In the genomic region with DNA sequence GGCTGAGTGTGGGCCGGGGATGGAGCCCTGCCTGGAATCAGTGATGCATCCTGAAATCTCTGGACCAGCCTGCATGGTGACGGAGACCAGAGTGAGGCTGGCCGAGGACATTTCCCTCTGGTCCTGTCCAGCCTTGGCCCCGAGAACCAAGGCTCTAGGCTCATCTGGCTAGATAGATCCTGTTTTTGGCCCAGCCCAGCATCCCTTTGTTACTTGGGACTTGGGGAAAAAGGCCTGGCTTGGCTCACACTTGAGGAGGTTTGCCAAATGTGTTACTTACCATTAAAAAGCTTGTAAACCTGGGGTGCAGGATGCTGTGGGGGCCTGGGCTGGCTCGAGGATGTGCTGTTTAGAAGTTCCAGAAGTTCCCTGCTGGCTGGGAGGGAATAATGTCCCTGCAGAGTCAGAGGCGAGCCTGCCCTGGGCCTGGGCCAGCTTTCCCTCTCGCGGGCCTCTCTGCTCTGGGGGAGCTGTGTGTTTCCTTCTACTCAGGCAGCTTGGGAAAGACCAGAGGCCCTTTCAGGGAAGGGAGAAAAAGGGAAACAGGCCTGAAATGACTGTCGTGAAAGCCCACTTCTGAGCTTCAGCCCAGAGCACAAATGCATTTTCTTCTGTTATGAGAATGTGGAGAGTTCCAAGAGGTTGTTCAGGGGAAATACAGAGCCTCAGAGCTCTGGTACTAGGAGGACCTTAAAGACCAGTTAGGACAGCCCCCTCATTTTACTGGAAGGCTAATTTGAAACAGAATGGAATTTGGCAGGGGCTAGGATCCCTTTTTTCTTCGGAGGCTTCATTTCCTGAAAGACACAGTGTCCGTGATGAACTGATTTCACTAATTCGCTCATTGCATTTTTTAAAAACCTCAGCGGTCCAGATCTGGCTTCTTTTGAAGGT, we compare ENCODE assay signal across 1 cellular context.
TF ChIP-seq lines count a peak whose summit lies in the region.

No MANE protein-coding gene starts in this region.

TF ChIP-seq in HepG2, 621 proteins besides CTCF, POLR2A, EP300 and RAD21 (continued from another document and continues in another):
- TF ChIP-seq, protein P1, sequence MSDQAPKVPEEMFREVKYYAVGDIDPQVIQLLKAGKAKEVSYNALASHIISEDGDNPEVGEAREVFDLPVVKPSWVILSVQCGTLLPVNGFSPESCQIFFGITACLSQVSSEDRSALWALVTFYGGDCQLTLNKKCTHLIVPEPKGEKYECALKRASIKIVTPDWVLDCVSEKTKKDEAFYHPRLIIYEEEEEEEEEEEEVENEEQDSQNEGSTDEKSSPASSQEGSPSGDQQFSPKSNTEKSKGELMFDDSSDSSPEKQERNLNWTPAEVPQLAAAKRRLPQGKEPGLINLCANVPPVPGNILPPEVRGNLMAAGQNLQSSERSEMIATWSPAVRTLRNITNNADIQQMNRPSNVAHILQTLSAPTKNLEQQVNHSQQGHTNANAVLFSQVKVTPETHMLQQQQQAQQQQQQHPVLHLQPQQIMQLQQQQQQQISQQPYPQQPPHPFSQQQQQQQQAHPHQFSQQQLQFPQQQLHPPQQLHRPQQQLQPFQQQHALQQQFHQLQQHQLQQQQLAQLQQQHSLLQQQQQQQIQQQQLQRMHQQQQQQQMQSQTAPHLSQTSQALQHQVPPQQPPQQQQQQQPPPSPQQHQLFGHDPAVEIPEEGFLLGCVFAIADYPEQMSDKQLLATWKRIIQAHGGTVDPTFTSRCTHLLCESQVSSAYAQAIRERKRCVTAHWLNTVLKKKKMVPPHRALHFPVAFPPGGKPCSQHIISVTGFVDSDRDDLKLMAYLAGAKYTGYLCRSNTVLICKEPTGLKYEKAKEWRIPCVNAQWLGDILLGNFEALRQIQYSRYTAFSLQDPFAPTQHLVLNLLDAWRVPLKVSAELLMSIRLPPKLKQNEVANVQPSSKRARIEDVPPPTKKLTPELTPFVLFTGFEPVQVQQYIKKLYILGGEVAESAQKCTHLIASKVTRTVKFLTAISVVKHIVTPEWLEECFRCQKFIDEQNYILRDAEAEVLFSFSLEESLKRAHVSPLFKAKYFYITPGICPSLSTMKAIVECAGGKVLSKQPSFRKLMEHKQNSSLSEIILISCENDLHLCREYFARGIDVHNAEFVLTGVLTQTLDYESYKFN (CRISPR knock-in tag; conservative IDR thresholded peaks at IDR 0.05), result peak; percentile 50
- TF ChIP-seq SMC3 (IDR thresholded peaks at IDR 0.05; ENCODE audit: low read length) (no peak; the same call in 1 of the 2 replicates), NFIB (CRISPR knock-in tag; IDR thresholded peaks at IDR 0.05; ENCODE audit: borderline replicate concordance) (no peak), ELF3 (CRISPR knock-in tag; IDR thresholded peaks at IDR 0.05) (peak; percentile 47; the same call in 1 of the 2 replicates), KMT2A (CRISPR knock-in tag; IDR thresholded peaks at IDR 0.05) (no peak), SUZ12 (IDR thresholded peaks at IDR 0.05; ENCODE audit: low read depth, low read length) (no peak), ZNF501 (CRISPR knock-in tag; IDR thresholded peaks at IDR 0.05) (0 out of 2 replicates have a peak, but pooled peaks have one; percentile 49), ZC3H4 (CRISPR knock-in tag; IDR thresholded peaks at IDR 0.05; ENCODE audit: borderline replicate concordance) (no peak), ZNF354B (CRISPR knock-in tag; IDR thresholded peaks at IDR 0.05) (no peak), ZSCAN20 (CRISPR knock-in tag; IDR thresholded peaks at IDR 0.05; ENCODE audit: borderline replicate concordance) (no peak), ZNF724P (CRISPR knock-in tag; IDR thresholded peaks at IDR 0.05; ENCODE audit: borderline replicate concordance) (no peak), ZNF124 (CRISPR knock-in tag; IDR thresholded peaks at IDR 0.05) (no peak), ZSCAN12 (CRISPR knock-in tag; IDR thresholded peaks at IDR 0.05) (no peak), ZNF234 (CRISPR knock-in tag; conservative IDR thresholded peaks at IDR 0.05) (no peak), REL (CRISPR knock-in tag; conservative IDR thresholded peaks at IDR 0.05) (no peak), GABPB1 (CRISPR knock-in tag; IDR thresholded peaks at IDR 0.05) (0 out of 2 replicates have a peak, but pooled peaks have one; percentile 17), ATF7 (IDR thresholded peaks at IDR 0.05) (no peak), ATF7 (CRISPR knock-in tag; IDR thresholded peaks at IDR 0.05) (no peak), NFYC (CRISPR knock-in tag; IDR thresholded peaks at IDR 0.05) (no peak), ZBTB38 (CRISPR knock-in tag; IDR thresholded peaks at IDR 0.05) (no peak), KDM6A (CRISPR knock-in tag; IDR thresholded peaks at IDR 0.05; ENCODE audit: low read depth) (peak; percentile 59; the same call in 1 of the 2 replicates), ZFX (CRISPR knock-in tag; IDR thresholded peaks at IDR 0.05; ENCODE audit: low read depth) (peak; percentile 43; the same call in 1 of the 2 replicates), MIER2 (CRISPR knock-in tag; IDR thresholded peaks at IDR 0.05) (no peak), MIXL1 (CRISPR knock-in tag; IDR thresholded peaks at IDR 0.05) (no peak), KDM2A (CRISPR knock-in tag; IDR thresholded peaks at IDR 0.05; ENCODE audit: borderline replicate concordance, low read depth) (no peak), HHEX (CRISPR knock-in tag; IDR thresholded peaks at IDR 0.05) (no peak)
- TF ChIP-seq, protein P2, sequence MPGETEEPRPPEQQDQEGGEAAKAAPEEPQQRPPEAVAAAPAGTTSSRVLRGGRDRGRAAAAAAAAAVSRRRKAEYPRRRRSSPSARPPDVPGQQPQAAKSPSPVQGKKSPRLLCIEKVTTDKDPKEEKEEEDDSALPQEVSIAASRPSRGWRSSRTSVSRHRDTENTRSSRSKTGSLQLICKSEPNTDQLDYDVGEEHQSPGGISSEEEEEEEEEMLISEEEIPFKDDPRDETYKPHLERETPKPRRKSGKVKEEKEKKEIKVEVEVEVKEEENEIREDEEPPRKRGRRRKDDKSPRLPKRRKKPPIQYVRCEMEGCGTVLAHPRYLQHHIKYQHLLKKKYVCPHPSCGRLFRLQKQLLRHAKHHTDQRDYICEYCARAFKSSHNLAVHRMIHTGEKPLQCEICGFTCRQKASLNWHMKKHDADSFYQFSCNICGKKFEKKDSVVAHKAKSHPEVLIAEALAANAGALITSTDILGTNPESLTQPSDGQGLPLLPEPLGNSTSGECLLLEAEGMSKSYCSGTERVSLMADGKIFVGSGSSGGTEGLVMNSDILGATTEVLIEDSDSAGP (CRISPR knock-in tag; IDR thresholded peaks at IDR 0.05; ENCODE audit: borderline replicate concordance), result peak; percentile 28; the same call in 1 of the 2 replicates
- TF ChIP-seq, protein P3, sequence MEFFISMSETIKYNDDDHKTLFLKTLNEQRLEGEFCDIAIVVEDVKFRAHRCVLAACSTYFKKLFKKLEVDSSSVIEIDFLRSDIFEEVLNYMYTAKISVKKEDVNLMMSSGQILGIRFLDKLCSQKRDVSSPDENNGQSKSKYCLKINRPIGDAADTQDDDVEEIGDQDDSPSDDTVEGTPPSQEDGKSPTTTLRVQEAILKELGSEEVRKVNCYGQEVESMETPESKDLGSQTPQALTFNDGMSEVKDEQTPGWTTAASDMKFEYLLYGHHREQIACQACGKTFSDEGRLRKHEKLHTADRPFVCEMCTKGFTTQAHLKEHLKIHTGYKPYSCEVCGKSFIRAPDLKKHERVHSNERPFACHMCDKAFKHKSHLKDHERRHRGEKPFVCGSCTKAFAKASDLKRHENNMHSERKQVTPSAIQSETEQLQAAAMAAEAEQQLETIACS (CRISPR knock-in tag; IDR thresholded peaks at IDR 0.05), result no peak
- TF ChIP-seq, protein P4, sequence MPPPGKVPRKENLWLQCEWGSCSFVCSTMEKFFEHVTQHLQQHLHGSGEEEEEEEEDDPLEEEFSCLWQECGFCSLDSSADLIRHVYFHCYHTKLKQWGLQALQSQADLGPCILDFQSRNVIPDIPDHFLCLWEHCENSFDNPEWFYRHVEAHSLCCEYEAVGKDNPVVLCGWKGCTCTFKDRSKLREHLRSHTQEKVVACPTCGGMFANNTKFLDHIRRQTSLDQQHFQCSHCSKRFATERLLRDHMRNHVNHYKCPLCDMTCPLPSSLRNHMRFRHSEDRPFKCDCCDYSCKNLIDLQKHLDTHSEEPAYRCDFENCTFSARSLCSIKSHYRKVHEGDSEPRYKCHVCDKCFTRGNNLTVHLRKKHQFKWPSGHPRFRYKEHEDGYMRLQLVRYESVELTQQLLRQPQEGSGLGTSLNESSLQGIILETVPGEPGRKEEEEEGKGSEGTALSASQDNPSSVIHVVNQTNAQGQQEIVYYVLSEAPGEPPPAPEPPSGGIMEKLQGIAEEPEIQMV (CRISPR knock-in tag; IDR thresholded peaks at IDR 0.05; ENCODE audit: low read depth), result no peak
- TF ChIP-seq, protein P5, sequence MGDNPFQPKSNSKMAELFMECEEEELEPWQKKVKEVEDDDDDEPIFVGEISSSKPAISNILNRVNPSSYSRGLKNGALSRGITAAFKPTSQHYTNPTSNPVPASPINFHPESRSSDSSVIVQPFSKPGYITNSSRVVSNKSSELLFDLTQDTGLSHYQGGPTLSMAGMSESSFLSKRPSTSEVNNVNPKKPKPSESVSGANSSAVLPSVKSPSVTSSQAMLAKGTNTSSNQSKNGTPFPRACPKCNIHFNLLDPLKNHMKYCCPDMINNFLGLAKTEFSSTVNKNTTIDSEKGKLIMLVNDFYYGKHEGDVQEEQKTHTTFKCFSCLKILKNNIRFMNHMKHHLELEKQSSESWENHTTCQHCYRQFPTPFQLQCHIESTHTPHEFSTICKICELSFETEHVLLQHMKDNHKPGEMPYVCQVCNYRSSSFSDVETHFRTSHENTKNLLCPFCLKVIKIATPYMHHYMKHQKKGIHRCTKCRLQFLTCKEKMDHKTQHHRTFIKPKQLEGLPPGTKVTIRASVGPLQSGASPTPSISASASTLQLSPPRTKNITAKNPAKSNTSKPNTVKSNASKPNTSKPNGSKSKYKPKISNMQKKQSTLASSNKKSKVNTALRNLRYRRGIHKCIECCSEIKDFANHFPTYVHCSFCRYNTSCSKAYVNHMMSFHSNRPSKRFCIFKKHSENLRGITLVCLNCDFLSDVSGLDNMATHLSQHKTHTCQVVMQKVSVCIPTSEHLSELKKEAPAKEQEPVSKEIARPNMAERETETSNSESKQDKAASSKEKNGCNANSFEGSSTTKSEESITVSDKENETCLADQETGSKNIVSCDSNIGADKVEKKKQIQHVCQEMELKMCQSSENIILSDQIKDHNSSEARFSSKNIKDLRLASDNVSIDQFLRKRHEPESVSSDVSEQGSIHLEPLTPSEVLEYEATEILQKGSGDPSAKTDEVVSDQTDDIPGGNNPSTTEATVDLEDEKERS (CRISPR knock-in tag; IDR thresholded peaks at IDR 0.05), result no peak
- TF ChIP-seq, protein P6, sequence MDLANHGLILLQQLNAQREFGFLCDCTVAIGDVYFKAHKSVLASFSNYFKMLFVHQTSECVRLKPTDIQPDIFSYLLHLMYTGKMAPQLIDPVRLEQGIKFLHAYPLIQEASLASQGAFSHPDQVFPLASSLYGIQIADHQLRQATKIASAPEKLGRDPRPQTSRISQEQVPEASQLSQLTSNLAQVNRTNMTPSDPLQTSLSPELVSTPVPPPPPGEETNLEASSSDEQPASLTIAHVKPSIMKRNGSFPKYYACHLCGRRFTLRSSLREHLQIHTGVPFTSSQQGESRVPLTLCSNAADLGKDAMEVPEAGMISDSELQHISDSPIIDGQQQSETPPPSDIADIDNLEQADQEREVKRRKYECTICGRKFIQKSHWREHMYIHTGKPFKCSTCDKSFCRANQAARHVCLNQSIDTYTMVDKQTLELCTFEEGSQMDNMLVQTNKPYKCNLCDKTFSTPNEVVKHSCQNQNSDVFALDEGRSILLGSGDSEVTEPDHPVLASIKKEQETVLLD (CRISPR knock-in tag; IDR thresholded peaks at IDR 0.05; ENCODE audit: low read depth), result no peak
- TF ChIP-seq, protein P7, sequence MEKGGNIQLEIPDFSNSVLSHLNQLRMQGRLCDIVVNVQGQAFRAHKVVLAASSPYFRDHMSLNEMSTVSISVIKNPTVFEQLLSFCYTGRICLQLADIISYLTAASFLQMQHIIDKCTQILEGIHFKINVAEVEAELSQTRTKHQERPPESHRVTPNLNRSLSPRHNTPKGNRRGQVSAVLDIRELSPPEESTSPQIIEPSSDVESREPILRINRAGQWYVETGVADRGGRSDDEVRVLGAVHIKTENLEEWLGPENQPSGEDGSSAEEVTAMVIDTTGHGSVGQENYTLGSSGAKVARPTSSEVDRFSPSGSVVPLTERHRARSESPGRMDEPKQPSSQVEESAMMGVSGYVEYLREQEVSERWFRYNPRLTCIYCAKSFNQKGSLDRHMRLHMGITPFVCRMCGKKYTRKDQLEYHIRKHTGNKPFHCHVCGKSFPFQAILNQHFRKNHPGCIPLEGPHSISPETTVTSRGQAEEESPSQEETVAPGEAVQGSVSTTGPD (CRISPR knock-in tag; IDR thresholded peaks at IDR 0.05), result no peak
- TF ChIP-seq, protein P8, sequence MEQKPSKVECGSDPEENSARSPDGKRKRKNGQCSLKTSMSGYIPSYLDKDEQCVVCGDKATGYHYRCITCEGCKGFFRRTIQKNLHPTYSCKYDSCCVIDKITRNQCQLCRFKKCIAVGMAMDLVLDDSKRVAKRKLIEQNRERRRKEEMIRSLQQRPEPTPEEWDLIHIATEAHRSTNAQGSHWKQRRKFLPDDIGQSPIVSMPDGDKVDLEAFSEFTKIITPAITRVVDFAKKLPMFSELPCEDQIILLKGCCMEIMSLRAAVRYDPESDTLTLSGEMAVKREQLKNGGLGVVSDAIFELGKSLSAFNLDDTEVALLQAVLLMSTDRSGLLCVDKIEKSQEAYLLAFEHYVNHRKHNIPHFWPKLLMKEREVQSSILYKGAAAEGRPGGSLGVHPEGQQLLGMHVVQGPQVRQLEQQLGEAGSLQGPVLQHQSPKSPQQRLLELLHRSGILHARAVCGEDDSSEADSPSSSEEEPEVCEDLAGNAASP (CRISPR knock-in tag; IDR thresholded peaks at IDR 0.05; ENCODE audit: borderline replicate concordance), result no peak
- TF ChIP-seq, protein P9, sequence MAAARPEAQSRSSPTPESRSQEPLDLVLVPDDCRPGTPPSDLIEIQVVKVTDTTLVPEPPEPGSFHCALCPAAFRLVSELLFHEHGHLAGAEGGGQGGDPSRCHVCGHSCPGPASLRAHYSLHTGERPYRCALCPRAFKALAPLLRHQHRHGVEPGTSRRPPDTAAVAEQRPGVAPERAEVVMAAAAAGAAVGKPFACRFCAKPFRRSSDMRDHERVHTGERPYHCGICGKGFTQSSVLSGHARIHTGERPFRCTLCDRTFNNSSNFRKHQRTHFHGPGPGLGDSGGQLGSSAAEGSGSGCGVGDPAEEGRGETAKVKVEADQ (CRISPR knock-in tag; IDR thresholded peaks at IDR 0.05; ENCODE audit: borderline replicate concordance), result no peak
- TF ChIP-seq, protein P10, sequence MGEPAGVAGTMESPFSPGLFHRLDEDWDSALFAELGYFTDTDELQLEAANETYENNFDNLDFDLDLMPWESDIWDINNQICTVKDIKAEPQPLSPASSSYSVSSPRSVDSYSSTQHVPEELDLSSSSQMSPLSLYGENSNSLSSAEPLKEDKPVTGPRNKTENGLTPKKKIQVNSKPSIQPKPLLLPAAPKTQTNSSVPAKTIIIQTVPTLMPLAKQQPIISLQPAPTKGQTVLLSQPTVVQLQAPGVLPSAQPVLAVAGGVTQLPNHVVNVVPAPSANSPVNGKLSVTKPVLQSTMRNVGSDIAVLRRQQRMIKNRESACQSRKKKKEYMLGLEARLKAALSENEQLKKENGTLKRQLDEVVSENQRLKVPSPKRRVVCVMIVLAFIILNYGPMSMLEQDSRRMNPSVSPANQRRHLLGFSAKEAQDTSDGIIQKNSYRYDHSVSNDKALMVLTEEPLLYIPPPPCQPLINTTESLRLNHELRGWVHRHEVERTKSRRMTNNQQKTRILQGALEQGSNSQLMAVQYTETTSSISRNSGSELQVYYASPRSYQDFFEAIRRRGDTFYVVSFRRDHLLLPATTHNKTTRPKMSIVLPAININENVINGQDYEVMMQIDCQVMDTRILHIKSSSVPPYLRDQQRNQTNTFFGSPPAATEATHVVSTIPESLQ (CRISPR knock-in tag; conservative IDR thresholded peaks at IDR 0.05), result no peak
